29 cellular contexts compared by ENCODE assay signal in genomic region chr15:57091626-57092025, GRCh38.
"Had no signal": no experiment of that assay in that cellular context is flagged by ENCODE, and none has a peak within 500 bp of the region (broad histone marks: within the 10 kb centered on the region; RNA-seq: fewer than 3 reads in every experiment).

No MANE protein-coding gene starts in this region.

- H3K4me3 Mint-ChIP-seq: activated CD4-positive, alpha-beta memory T cell treated with anti-CD3 and anti-CD28 coated beads for 36 hours; activated CD4-positive, alpha-beta T cell treated with anti-CD3 and anti-CD28 coated beads, Interleukin-2, amount 10 ng/mL, durations not matched to agents 24 days and 14 days; activated naive CD4-positive, alpha-beta T cell treated with anti-CD3 and anti-CD28 coated beads, Interleukin-2, amount 10 ng/mL, durations not matched to agents 7 days and 5 days; activated naive CD8-positive, alpha-beta T cell treated with anti-CD3 and anti-CD28 coated beads, Interleukin-2, amount 10 ng/mL, durations not matched to agents 7 days and 5 days; dendritic cell treated with granulocyte-macrophage colony-stimulating factor and Interleukin-4, amounts not matched to agents 40 ng/mL and 50 ng/mL, for 4 days; stimulated activated effector memory CD8-positive, alpha-beta T cell treated with anti-CD3 and anti-CD28 coated beads, Interleukin-12 subunit alpha, Interleukin-12 subunit beta, amount 100 ng/mL, for 72 hours; stimulated activated naive CD8-positive, alpha-beta T cell treated with anti-CD3 and anti-CD28 coated beads, Interleukin-15, Interleukin-2, amounts not matched to agents 100 ng/mL and 50 ng/mL, for 24 hours had no signal

- H3K9me3 ChIP-seq: esophagus muscularis mucosa, heart right ventricle, lower lobe of right lung, thyroid gland, upper lobe of left lung, vagina had no signal

- H3K27me3 Mint-ChIP-seq: activated CD4-positive, alpha-beta memory T cell treated with anti-CD3 and anti-CD28 coated beads for 36 hours; activated CD4-positive, alpha-beta T cell treated with anti-CD3 and anti-CD28 coated beads, Interleukin-2, amount 10 ng/mL, durations not matched to agents 24 days and 14 days; activated naive CD4-positive, alpha-beta T cell treated with anti-CD3 and anti-CD28 coated beads, Interleukin-2, amount 10 ng/mL, durations not matched to agents 7 days and 5 days; activated naive CD8-positive, alpha-beta T cell treated with anti-CD3 and anti-CD28 coated beads, Interleukin-2, amount 10 ng/mL, durations not matched to agents 7 days and 5 days; dendritic cell treated with granulocyte-macrophage colony-stimulating factor and Interleukin-4, amounts not matched to agents 40 ng/mL and 50 ng/mL, for 4 days; naive thymus-derived CD8-positive, alpha-beta T cell; stimulated activated naive CD8-positive, alpha-beta T cell treated with anti-CD3 and anti-CD28 coated beads, Interleukin-15, Interleukin-2, amounts not matched to agents 100 ng/mL and 50 ng/mL, for 24 hours had no signal

- H3K27ac ChIP-seq: brain microvascular endothelial cell, esophagus muscularis mucosa, foreskin keratinocyte, heart right ventricle, lower lobe of right lung, skin epidermis, thyroid gland, upper lobe of left lung, vagina had no signal

- H3K27me3 ChIP-seq: brain microvascular endothelial cell, esophagus muscularis mucosa, foreskin keratinocyte, heart right ventricle, thyroid gland, upper lobe of left lung, vagina had no signal

- H3K27ac Mint-ChIP-seq: activated CD4-positive, alpha-beta memory T cell treated with anti-CD3 and anti-CD28 coated beads for 36 hours; activated CD4-positive, alpha-beta T cell treated with anti-CD3 and anti-CD28 coated beads, Interleukin-2, amount 10 ng/mL, durations not matched to agents 24 days and 14 days; activated naive CD4-positive, alpha-beta T cell treated with anti-CD3 and anti-CD28 coated beads, Interleukin-2, amount 10 ng/mL, durations not matched to agents 7 days and 5 days; activated naive CD8-positive, alpha-beta T cell treated with anti-CD3 and anti-CD28 coated beads, Interleukin-2, amount 10 ng/mL, durations not matched to agents 7 days and 5 days; dendritic cell treated with granulocyte-macrophage colony-stimulating factor and Interleukin-4, amounts not matched to agents 40 ng/mL and 50 ng/mL, for 4 days; stimulated activated effector memory CD8-positive, alpha-beta T cell treated with anti-CD3 and anti-CD28 coated beads, Interleukin-12 subunit alpha, Interleukin-12 subunit beta, amount 100 ng/mL, for 72 hours; stimulated activated naive CD8-positive, alpha-beta T cell treated with anti-CD3 and anti-CD28 coated beads, Interleukin-15, Interleukin-2, amounts not matched to agents 100 ng/mL and 50 ng/mL, for 24 hours had no signal

- DNase-seq: activated CD4-positive, alpha-beta memory T cell treated with anti-CD3 and anti-CD28 coated beads for 36 hours; activated CD4-positive, alpha-beta T cell treated with anti-CD3 and anti-CD28 coated beads, Interleukin-2, amount 10 ng/mL, durations not matched to agents 24 days and 14 days; activated CD4-positive, CD25-positive, alpha-beta regulatory T cell treated with anti-CD3 and anti-CD28 coated beads, Interleukin-2, amount 50 U/mL, for 72 hours; activated CD8-positive, alpha-beta memory T cell treated with anti-CD3 and anti-CD28 coated beads, Interleukin-2, amount 50 U/mL, for 4 hours; activated gamma-delta T cell; activated naive CD4-positive, alpha-beta T cell treated with anti-CD3 and anti-CD28 coated beads, Interleukin-2, amount 10 ng/mL, durations not matched to agents 7 days and 5 days; activated naive CD8-positive, alpha-beta T cell treated with anti-CD3 and anti-CD28 coated beads, Interleukin-2, amount 10 ng/mL, durations not matched to agents 7 days and 5 days; activated T-cell treated with anti-CD3 and anti-CD28 coated beads, Interleukin-2, amount 50 U/mL, for 1 hour; brain microvascular endothelial cell; central memory CD4-positive, alpha-beta T cell; foreskin keratinocyte; heart right ventricle; kidney glomerular epithelial cell; lower lobe of right lung; mesenchymal stem cell; naive thymus-derived CD8-positive, alpha-beta T cell; posterior cingulate gyrus; stimulated activated CD4-positive, alpha-beta T cell treated with anti-CD3 and anti-CD28 coated beads, Interleukin-12 subunit alpha, Interleukin-12 subunit beta, amount 100 ng/mL, for 4 hours; stimulated activated CD4-positive, alpha-beta T cell treated with anti-CD3 and anti-CD28 coated beads, Interleukin-4, amount 100 ng/mL, for 1 hour; thyroid gland; upper lobe of left lung had no signal

- H3K9me3 Mint-ChIP-seq: activated CD4-positive, alpha-beta memory T cell treated with anti-CD3 and anti-CD28 coated beads for 36 hours; activated CD4-positive, alpha-beta T cell treated with anti-CD3 and anti-CD28 coated beads, Interleukin-2, amount 10 ng/mL, durations not matched to agents 24 days and 14 days; activated naive CD4-positive, alpha-beta T cell treated with anti-CD3 and anti-CD28 coated beads, Interleukin-2, amount 10 ng/mL, durations not matched to agents 7 days and 5 days; activated naive CD8-positive, alpha-beta T cell treated with anti-CD3 and anti-CD28 coated beads, Interleukin-2, amount 10 ng/mL, durations not matched to agents 7 days and 5 days; dendritic cell treated with granulocyte-macrophage colony-stimulating factor and Interleukin-4, amounts not matched to agents 40 ng/mL and 50 ng/mL, for 4 days; naive thymus-derived CD8-positive, alpha-beta T cell; stimulated activated effector memory CD8-positive, alpha-beta T cell treated with anti-CD3 and anti-CD28 coated beads, Interleukin-12 subunit alpha, Interleukin-12 subunit beta, amount 100 ng/mL, for 72 hours; stimulated activated naive CD8-positive, alpha-beta T cell treated with anti-CD3 and anti-CD28 coated beads, Interleukin-15, Interleukin-2, amounts not matched to agents 100 ng/mL and 50 ng/mL, for 24 hours had no signal

- H3K36me3 ChIP-seq: brain microvascular endothelial cell, thyroid gland, vagina had no signal

- ATAC-seq: foreskin keratinocyte; heart right ventricle; left lobe of liver; lower lobe of right lung; naive thymus-derived CD8-positive, alpha-beta T cell; sciatic nerve; stimulated activated effector memory CD8-positive, alpha-beta T cell treated with anti-CD3 and anti-CD28 coated beads, Interleukin-12 subunit alpha, Interleukin-12 subunit beta, amount 100 ng/mL, for 72 hours had no signal

- H3K4me3 ChIP-seq: esophagus muscularis mucosa, heart right ventricle, lower lobe of right lung, skin epidermis, thyroid gland, upper lobe of left lung, vagina had no signal
